In the genomic region with DNA sequence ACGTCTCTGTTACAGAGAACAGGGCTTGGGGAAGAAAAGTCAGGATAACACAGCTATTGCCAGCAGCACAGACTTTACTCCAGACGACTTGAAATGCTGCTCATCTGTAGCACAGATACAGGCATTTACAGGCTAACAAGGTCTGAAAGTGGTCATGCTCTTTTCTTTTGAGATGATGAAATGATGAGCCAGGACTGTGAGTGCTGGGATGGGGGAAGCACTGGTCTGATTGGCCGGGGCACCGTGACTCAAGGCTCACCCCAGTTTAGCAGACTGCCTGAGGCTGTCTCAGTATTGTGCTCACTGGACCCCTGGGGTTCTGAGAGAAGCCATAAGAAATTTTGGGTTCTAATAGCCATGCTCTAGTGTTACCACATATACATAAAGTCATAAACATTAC, we compare ENCODE assay signal across 1 cellular context.
TF ChIP-seq lines count a peak whose summit lies in the region.

No MANE protein-coding gene starts in this region.

TF ChIP-seq in H1, 55 proteins besides CTCF, POLR2A, EP300 and RAD21 (continued from another document):
- TF ChIP-seq, protein P1, sequence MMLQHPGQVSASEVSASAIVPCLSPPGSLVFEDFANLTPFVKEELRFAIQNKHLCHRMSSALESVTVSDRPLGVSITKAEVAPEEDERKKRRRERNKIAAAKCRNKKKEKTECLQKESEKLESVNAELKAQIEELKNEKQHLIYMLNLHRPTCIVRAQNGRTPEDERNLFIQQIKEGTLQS (IDR thresholded peaks at IDR 0.05; ENCODE audit: insufficient read depth, low read depth, low read length): no peak
- TF ChIP-seq, protein P2, sequence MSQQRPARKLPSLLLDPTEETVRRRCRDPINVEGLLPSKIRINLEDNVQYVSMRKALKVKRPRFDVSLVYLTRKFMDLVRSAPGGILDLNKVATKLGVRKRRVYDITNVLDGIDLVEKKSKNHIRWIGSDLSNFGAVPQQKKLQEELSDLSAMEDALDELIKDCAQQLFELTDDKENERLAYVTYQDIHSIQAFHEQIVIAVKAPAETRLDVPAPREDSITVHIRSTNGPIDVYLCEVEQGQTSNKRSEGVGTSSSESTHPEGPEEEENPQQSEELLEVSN (IDR thresholded peaks at IDR 0.05): no peak
- TF ChIP-seq RBBP5 (IDR thresholded peaks at IDR 0.05; ENCODE audit: borderline replicate concordance, low read depth, low read length) (no peak), TEAD4 (IDR thresholded peaks at IDR 0.05; ENCODE audit: low read depth, low read length) (no peak), KDM1A (IDR thresholded peaks at IDR 0.05; ENCODE audit: borderline replicate concordance, low read length) (no peak), YY1 (IDR thresholded peaks at IDR 0.05; ENCODE audit: low read depth, low read length) (no peak), RNF2 (IDR thresholded peaks at IDR 0.05; ENCODE audit: borderline replicate concordance, low read depth, low read length, missing control alignments, poor library complexity, severe bottlenecking) (no peak), NANOG (IDR thresholded peaks at IDR 0.05; ENCODE audit: insufficient read depth, low read depth, low read length, poor library complexity, severe bottlenecking) (no peak), SIX5 (IDR thresholded peaks at IDR 0.05; ENCODE audit: low read depth, low read length) (no peak), TBP (IDR thresholded peaks at IDR 0.05; ENCODE audit: low read depth, low read length) (no peak), SIRT6 (IDR thresholded peaks at IDR 0.05; ENCODE audit: low read length) (no peak), CHD1 (IDR thresholded peaks at IDR 0.05; ENCODE audit: low read depth, low read length) (no peak), HDAC6 (IDR thresholded peaks at IDR 0.05; ENCODE audit: low read depth, low read length) (no peak), CREB1 (IDR thresholded peaks at IDR 0.05) (no peak), TCF12 (IDR thresholded peaks at IDR 0.05; ENCODE audit: low read depth, low read length) (no peak), PHF8 (conservative IDR thresholded peaks at IDR 0.05; ENCODE audit: low read depth, low read length) (no peak), RXRA (IDR thresholded peaks at IDR 0.05; ENCODE audit: insufficient read depth, low read depth, low read length) (no peak)
